In genomic region chr5:173907686-173908371, GRCh38 we compare ENCODE assay signal across 13 cellular contexts. TPM values are rescaled to one million over a fixed set of nuclear protein-coding genes. Genes with fewer than 3 reads are reported as not detected.
A peak's percentile ranks its signal among the peaks of the same experiment; 100 is the strongest.
DNase-seq lines count a peak whose midpoint lies in the region; ATAC-seq and TF ChIP-seq lines count a peak whose summit lies in the region.
"Had no signal": no experiment of that assay in that cellular context is flagged by ENCODE, and none has a peak within 500 bp of the region (broad histone marks: within the 10 kb centered on the region; RNA-seq: fewer than 3 reads in every experiment).

No MANE protein-coding gene starts in this region.

- H3K27me3 ChIP-seq in breast epithelium (no peaks in the 10 kb centered on the region), left lung (no peaks in the 10 kb centered on the region), upper lobe of left lung (no peaks in the 10 kb centered on the region), brain microvascular endothelial cell (replicated peaks) (no peaks in the 10 kb centered on the region)
- H3K27me3 ChIP-seq: colonic mucosa, vagina had no signal

- DNase-seq in Right ventricle myocardium inferior (ENCODE audit: missing footprints) (no peak), cardiac septum (ENCODE audit: low spot score) (no peak), breast epithelium (ENCODE audit: low spot score in 2 of 2) (peak in 1 of 2 donors; percentile 72), left lung (no peak), upper lobe of left lung (no peak), brain microvascular endothelial cell (no peak)
- DNase-seq: activated CD8-positive, alpha-beta memory T cell treated with anti-CD3 and anti-CD28 coated beads, Interleukin-2, amount 50 U/mL, for 48 hours; colonic mucosa; stimulated activated CD4-positive, alpha-beta T cell treated with anti-CD3 and anti-CD28 coated beads, Interleukin-4, amount 100 ng/mL, for 4 hours; T-cell had no signal

- H3K4me1 ChIP-seq in breast epithelium: peaks cover 3 to 9% of the 10 kb centered on the region in 2 donors
- H3K4me1 ChIP-seq in left lung: peaks cover 11 to 71% of the 10 kb centered on the region in 2 donors
- peaks cover 28 to 56% (median 38%) of the 10 kb centered on the region in 4 donors for H3K4me1 ChIP-seq in upper lobe of left lung
- H3K4me1 ChIP-seq: colonic mucosa had no signal

- TF ChIP-seq CTCF in breast epithelium (IDR thresholded peaks at IDR 0.05) (no peak), left lung (IDR thresholded peaks at IDR 0.05) (no peak), upper lobe of left lung (IDR thresholded peaks at IDR 0.05) (no peak), brain microvascular endothelial cell (IDR thresholded peaks at IDR 0.05; ENCODE audit: low read depth, low read length, missing control alignments) (no peak)

- H3K36me3 ChIP-seq in breast epithelium (no peaks in the 10 kb centered on the region), left lung (peaks cover 0 to 25% of the 10 kb centered on the region in 2 donors), upper lobe of left lung (peaks cover 0 to 17% (median 4%) of the 10 kb centered on the region in 4 donors), brain microvascular endothelial cell (replicated peaks) (peaks cover 2% of the 10 kb centered on the region)
- H3K36me3 ChIP-seq: colonic mucosa had no signal

- in situ Hi-C loops in brain microvascular endothelial cell (cut with HindIII; ENCODE audit: low pct_ligation_motif_present, low sequenced_read_pairs): no loop called here

- no peak for TF ChIP-seq EP300 in upper lobe of left lung (IDR thresholded peaks at IDR 0.05)

- no peak for TF ChIP-seq POLR2A in breast epithelium (IDR thresholded peaks at IDR 0.05)
- no peak for TF ChIP-seq POLR2A in upper lobe of left lung (IDR thresholded peaks at IDR 0.05)

- no peak overlapping the region for H3K4me3 ChIP-seq in breast epithelium
- H3K4me3 ChIP-seq in left lung: no peak overlapping the region
- no peak overlapping the region for H3K4me3 ChIP-seq in upper lobe of left lung
- H3K4me3 ChIP-seq in brain microvascular endothelial cell (ENCODE audit: low read depth, low read length): no peak overlapping the region
- H3K4me3 ChIP-seq: colonic mucosa, vagina had no signal

- 52 to 66% methylated on average over 3 of the region's 3 CpGs for WGBS in upper lobe of left lung, 2 donors

- H3K27ac ChIP-seq in breast epithelium (peak overlapping the region; percentile 65 to 78), left lung (peak overlapping the region; percentile 13 to 69), upper lobe of left lung (peak overlapping the region in 3 of 4 donors; percentile 33 to 76 (median 48)), brain microvascular endothelial cell (no peak overlapping the region)
- H3K27ac ChIP-seq: colonic mucosa, vagina had no signal

- H3K9me3 ChIP-seq in breast epithelium (no peaks in the 10 kb centered on the region), left lung (no peaks in the 10 kb centered on the region), upper lobe of left lung (no peaks in the 10 kb centered on the region)
- H3K9me3 ChIP-seq: colonic mucosa, vagina had no signal

- intact Hi-C loops in Right ventricle myocardium inferior (cut with DNase I): loop anchor here (2.0 kb wide), 1 partner anchor 13 kb away; no protein-coding TSS in a partner anchor
- intact Hi-C loops in cardiac septum (cut with DNase I): loop anchor here (2.0 kb wide), 1 partner anchor 13 kb away; no protein-coding TSS in a partner anchor
- intact Hi-C loops in breast epithelium (cut with DNase I; ENCODE audit: low total_unique reads): no loop called here
- intact Hi-C loops in left lung (cut with DNase I): loop anchor here in 1 of 2 donors (10.0 kb wide), 1 partner anchor 47 kb away; no protein-coding TSS in a partner anchor

- ATAC-seq in Right ventricle myocardium inferior: peak; percentile 40
- peak; percentile 39 for ATAC-seq in left lung
- ATAC-seq in upper lobe of left lung (ENCODE audit: low FRiP score in 2 of 2): peak; percentile 26 to 40
- no peak for ATAC-seq in GM21367 (IDR thresholded peaks at IDR 0.05; ENCODE audit: unreplicated experiment)
- ATAC-seq in HG02870 (IDR thresholded peaks at IDR 0.05; ENCODE audit: unreplicated experiment): no peak
- ATAC-seq: T-cell had no signal

RNA-seq across cellular contexts. Expression of gene CPEB4, which starts 19.7 kb away (rescaled TPM):
- total RNA-seq in Right ventricle myocardium inferior (116 TPM), cardiac septum (187 TPM), breast epithelium (10 to 100 TPM; 36.4 to 71.7 (median 49.9) TPM), left lung (10 to 100 TPM; 52.5 to 59.6 TPM), upper lobe of left lung (10 to 100 TPM; 52.6 to 96.4 (median 62.0) TPM)

Comparison
In these comparisons a context has a peak if more than half of its experiments do, and no peak if none do; other contexts are left out.
1. ATAC-seq: peak in Right ventricle myocardium inferior (single experiment), left lung (single experiment) and upper lobe of left lung (2 of 2); none in GM21367 (single experiment) and HG02870 (single experiment).